In genomic region chr21:45882641-45883040, GRCh38 we compare ENCODE assay signal across 16 cellular contexts.
A peak's percentile ranks its signal among the peaks of the same experiment; 100 is the strongest.
DNase-seq lines count a peak whose midpoint lies in the region; ATAC-seq and TF ChIP-seq lines count a peak whose summit lies in the region.
"Had no signal": no experiment of that assay in that cellular context is flagged by ENCODE, and none has a peak within 500 bp of the region (broad histone marks: within the 10 kb centered on the region; RNA-seq: fewer than 3 reads in every experiment).

No MANE protein-coding gene starts in this region.

- intact Hi-C loops in left ventricle myocardium superior (cut with micrococcal nuclease) (no loop called here), right cardiac atrium (cut with DNase I) (no loop called here), mucosa of descending colon (cut with DNase I, micrococcal nuclease) (no loop called here)

- H3K27ac ChIP-seq in right cardiac atrium (ENCODE audit: low read length) (no peak overlapping the region), RWPE1 (no peak overlapping the region)
- H3K27ac ChIP-seq: C4-2B had no signal

- 63% methylated on average over 8 of the region's 8 CpGs for WGBS in right cardiac atrium

- CTCF ChIA-PET in RWPE1 (lab: Yijun Ruan, JAX), result no interaction called here

- H3K27ac Mint-ChIP-seq in T-helper 17 cell, result peak overlapping the region; percentile 19
- H3K27ac Mint-ChIP-seq: H9 had no signal

- POLR2A ChIA-PET in RWPE1 (lab: Yijun Ruan, JAX; ENCODE audit: low non-redundant PET), result no interaction called here

- H3K27me3 Mint-ChIP-seq in T-helper 17 cell, result no peaks in the 10 kb centered on the region
- H3K27me3 Mint-ChIP-seq: CD4-positive, alpha-beta memory T cell had no signal

- DNase-seq in left ventricle myocardium superior (peak; percentile 24), right cardiac atrium (no peak), T-helper 17 cell (no peak), midbrain (lab: John Stamatoyannopoulos, UW) (peak; percentile 31), RWPE1 (ENCODE audit: low spot score) (no peak), mucosa of descending colon (no peak), NCI-H2029 treated with DMSO at 0.1 percent for 48 hours (lab: John Stamatoyannopoulos, UW) (no peak)
- DNase-seq: BE2C; CD4-positive, alpha-beta memory T cell; COR-L47; DMS153; DMS79 treated with DMSO at 0.1 percent for 48 hours; EL; GOT3; H9 had no signal

- no peaks in the 10 kb centered on the region for H3K36me3 Mint-ChIP-seq in T-helper 17 cell (ENCODE audit: low read depth)
- H3K36me3 Mint-ChIP-seq: CD4-positive, alpha-beta memory T cell had no signal

- H3K36me3 ChIP-seq in mucosa of descending colon (ENCODE audit: low read depth), result no peaks in the 10 kb centered on the region
- H3K36me3 ChIP-seq: BE2C had no signal

- ATAC-seq in left ventricle myocardium superior, result no peak
- ATAC-seq in right cardiac atrium, result no peak
- no peak for ATAC-seq in T-helper 17 cell
- ATAC-seq in mucosa of descending colon, result no peak

- no peaks in the 10 kb centered on the region for H3K9me3 ChIP-seq in right cardiac atrium (ENCODE audit: control insufficient read depth, low read length)
- no peaks in the 10 kb centered on the region for H3K9me3 ChIP-seq in T-helper 17 cell (ENCODE audit: control insufficient read depth, low read length, poor library complexity, severe bottlenecking)
- H3K9me3 ChIP-seq in mucosa of descending colon, result no peaks in the 10 kb centered on the region
- H3K9me3 ChIP-seq: BE2C had no signal

- no peaks in the 10 kb centered on the region for H3K27me3 ChIP-seq in right cardiac atrium (ENCODE audit: control insufficient read depth, insufficient read depth)
- H3K27me3 ChIP-seq: BE2C had no signal

- peaks cover 56% of the 10 kb centered on the region for H3K4me1 Mint-ChIP-seq in T-helper 17 cell

- TF ChIP-seq CTCF in RWPE1 (conservative IDR thresholded peaks at IDR 0.05; ENCODE audit: low read depth), result no peak
- TF ChIP-seq CTCF in mucosa of descending colon (IDR thresholded peaks at IDR 0.05), result no peak

- H3K4me3 Mint-ChIP-seq in T-helper 17 cell, result no peak overlapping the region
- H3K4me3 Mint-ChIP-seq: H9 had no signal

- H3K4me3 ChIP-seq in right cardiac atrium (ENCODE audit: low read length) (no peak overlapping the region), mucosa of descending colon (no peak overlapping the region)

- H3K4me1 ChIP-seq in right cardiac atrium (ENCODE audit: control insufficient read depth, insufficient read depth, low read length), result peaks cover 1% of the 10 kb centered on the region
- H3K4me1 ChIP-seq in mucosa of descending colon (ENCODE audit: low read depth), result peaks cover 5% of the 10 kb centered on the region

Comparison
In these comparisons a context has a peak if more than half of its experiments do, and no peak if none do; other contexts are left out.
1. DNase-seq: peak in left ventricle myocardium superior (single experiment) and midbrain (single experiment); none in right cardiac atrium (0 of 3), T-helper 17 cell (0 of 3), RWPE1 (single experiment), mucosa of descending colon (0 of 3) and NCI-H2029 treated with DMSO at 0.1 percent for 48 hours (single experiment).